Comparison of ENCODE assay signal across 24 cellular contexts in the genomic region with DNA sequence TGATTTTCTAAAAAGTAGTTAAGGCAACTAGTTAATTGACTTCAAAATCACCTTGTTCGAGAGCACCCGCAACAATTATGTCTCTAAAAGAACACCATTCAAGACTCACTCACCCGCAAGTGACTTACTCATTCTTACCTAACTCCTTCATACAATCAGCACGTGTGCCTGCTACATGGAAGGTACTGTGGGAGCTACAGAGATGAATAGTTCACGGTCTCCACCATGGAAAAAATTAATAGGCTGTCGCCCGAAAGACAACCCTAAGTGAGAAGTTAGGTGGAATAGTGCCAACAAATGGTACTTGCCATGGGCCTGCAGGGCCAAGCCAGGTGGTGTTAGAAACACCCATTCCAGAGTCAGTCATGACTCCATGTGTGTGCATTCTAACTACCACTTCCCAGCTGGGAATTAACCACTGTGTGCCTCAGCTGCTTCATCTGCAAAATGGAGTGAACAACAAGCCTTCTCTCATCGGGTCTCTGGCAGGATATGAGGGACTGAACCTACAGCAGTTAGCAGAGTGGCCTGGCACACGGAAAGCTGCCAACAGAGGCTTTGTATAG. TPM values are rescaled to one million over a fixed set of nuclear protein-coding genes. Genes with fewer than 3 reads are reported as not detected.
A peak's percentile ranks its signal among the peaks of the same experiment; 100 is the strongest.
DNase-seq lines count a peak whose midpoint lies in the region; ATAC-seq and TF ChIP-seq lines count a peak whose summit lies in the region.
"Had no signal": no experiment of that assay in that cellular context is flagged by ENCODE, and none has a peak within 500 bp of the region (broad histone marks: within the 10 kb centered on the region; RNA-seq: fewer than 3 reads in every experiment).

No MANE protein-coding gene starts in this region.

- no peak for DNase-seq in activated CD4-positive, alpha-beta T cell treated with anti-CD3 and anti-CD28 coated beads, Interleukin-2, amount 10 ng/mL, durations not matched to agents 7 days and 5 days
- no peak for DNase-seq in activated CD4-positive, alpha-beta T cell treated with anti-CD3 and anti-CD28 coated beads, Interleukin-2, amount 50 U/mL, for 1 hour
- DNase-seq in T-helper 17 cell (no peak), endodermal cell (no peak), psoas muscle (no peak), NCI-H1105 (lab: John Stamatoyannopoulos, UW) (no peak), middle frontal gyrus (ENCODE audit: extremely low spot score, low spot score) (no peak)
- DNase-seq in stimulated activated CD8-positive, alpha-beta memory T cell treated with anti-CD3 and anti-CD28 coated beads, Interleukin-4, amount 100 ng/mL, for 48 hours: no peak
- DNase-seq: activated CD8-positive, alpha-beta memory T cell treated with anti-CD3 and anti-CD28 coated beads, Interleukin-2, amount 10 ng/mL, durations not matched to agents 7 days and 5 days; central memory CD4-positive, alpha-beta T cell; DMS79 treated with DMSO at 0.1 percent for 48 hours; lower lobe of right lung; NCI-H1105 treated with DMSO at 0.1 percent for 48 hours; NCI-H2081; NCI-H345; NCI-H82; OCI-M1; stimulated activated naive CD4-positive, alpha-beta T cell; thyroid gland had no signal

- H3K9me3 Mint-ChIP-seq in activated CD4-positive, alpha-beta T cell treated with anti-CD3 and anti-CD28 coated beads, Interleukin-2, amount 10 ng/mL, durations not matched to agents 7 days and 5 days: no peaks in the 10 kb centered on the region
- no peaks in the 10 kb centered on the region for H3K9me3 Mint-ChIP-seq in endodermal cell
- H3K9me3 Mint-ChIP-seq: dendritic cell treated with granulocyte-macrophage colony-stimulating factor and Interleukin-4, amounts not matched to agents 40 ng/mL and 50 ng/mL, for 4 days; GM23338 had no signal

- H3K9me3 ChIP-seq in T-helper 17 cell (ENCODE audit: control insufficient read depth, low read length, poor library complexity, severe bottlenecking) (no peaks in the 10 kb centered on the region), endodermal cell (ENCODE audit: control insufficient read depth, low read length) (no peaks in the 10 kb centered on the region), psoas muscle (no peaks in the 10 kb centered on the region)
- H3K9me3 ChIP-seq: BLaER1, lower lobe of right lung, thyroid gland had no signal

- H3K9ac ChIP-seq in endodermal cell (ENCODE audit: extremely low read depth, low read length, poor library complexity, severe bottlenecking): no peak overlapping the region
- H3K9ac ChIP-seq: BLaER1 had no signal

- peaks cover 76% of the 10 kb centered on the region for H3K36me3 Mint-ChIP-seq in activated CD4-positive, alpha-beta T cell treated with anti-CD3 and anti-CD28 coated beads, Interleukin-2, amount 10 ng/mL, durations not matched to agents 7 days and 5 days (ENCODE audit: low read depth)
- H3K36me3 Mint-ChIP-seq in T-helper 17 cell (ENCODE audit: low read depth): peaks cover 20% of the 10 kb centered on the region
- H3K36me3 Mint-ChIP-seq in endodermal cell (ENCODE audit: low read depth): peaks cover 92% of the 10 kb centered on the region

- no peak overlapping the region for H3K27ac ChIP-seq in endodermal cell (ENCODE audit: low read depth, low read length)
- peak overlapping the region; percentile 21 for H3K27ac ChIP-seq in psoas muscle
- H3K27ac ChIP-seq: BLaER1, lower lobe of right lung, thyroid gland, VCaP had no signal

- H3K4me3 ChIP-seq in endodermal cell (ENCODE audit: low read length) (peak overlapping the region; percentile 98), psoas muscle (no peak overlapping the region)
- H3K4me3 ChIP-seq: BLaER1, GM23338, lower lobe of right lung, thyroid gland had no signal

- H3K4me1 ChIP-seq in endodermal cell (ENCODE audit: control insufficient read depth, insufficient read depth, low read length) (peaks cover 23% of the 10 kb centered on the region), psoas muscle (peaks cover 86% of the 10 kb centered on the region)

- no peak for ATAC-seq in T-helper 17 cell
- no peak for ATAC-seq in psoas muscle
- ATAC-seq: activated CD8-positive, alpha-beta memory T cell treated with anti-CD3 and anti-CD28 coated beads, Interleukin-2, amount 10 ng/mL, durations not matched to agents 7 days and 5 days; GM23338; lower lobe of right lung; SK-N-SH treated with all-trans-retinoic acid at 6 μM for 48 hours had no signal

- POLR2A ChIA-PET in activated CD4-positive, alpha-beta T cell treated with anti-CD3 and anti-CD28 coated beads, Interleukin-2, amount 10 ng/mL, durations not matched to agents 7 days and 5 days (lab: Charles Lee): no interaction called here

- H3K36me3 ChIP-seq in endodermal cell (ENCODE audit: control insufficient read depth, insufficient read depth, low read length): peaks cover 97% of the 10 kb centered on the region
- H3K36me3 ChIP-seq in psoas muscle (ENCODE audit: insufficient read depth in 1 of 2, low read depth in 1 of 2): peaks cover 0 to 42% of the 10 kb centered on the region in 2 donors

- H3K27me3 Mint-ChIP-seq in activated CD4-positive, alpha-beta T cell treated with anti-CD3 and anti-CD28 coated beads, Interleukin-2, amount 10 ng/mL, durations not matched to agents 7 days and 5 days: no peaks in the 10 kb centered on the region
- H3K27me3 Mint-ChIP-seq in T-helper 17 cell (no peaks in the 10 kb centered on the region), endodermal cell (ENCODE audit: insufficient read depth) (no peaks in the 10 kb centered on the region)
- H3K27me3 Mint-ChIP-seq: activated CD8-positive, alpha-beta memory T cell treated with anti-CD3 and anti-CD28 coated beads, Interleukin-2, amount 10 ng/mL, durations not matched to agents 7 days and 5 days; dendritic cell treated with granulocyte-macrophage colony-stimulating factor and Interleukin-4, amounts not matched to agents 40 ng/mL and 50 ng/mL, for 4 days had no signal

- peaks cover 62% of the 10 kb centered on the region for H3K4me1 Mint-ChIP-seq in activated CD4-positive, alpha-beta T cell treated with anti-CD3 and anti-CD28 coated beads, Interleukin-2, amount 10 ng/mL, durations not matched to agents 7 days and 5 days
- H3K4me1 Mint-ChIP-seq in T-helper 17 cell: peaks cover 54% of the 10 kb centered on the region
- peaks cover 72% of the 10 kb centered on the region for H3K4me1 Mint-ChIP-seq in endodermal cell

- no peaks in the 10 kb centered on the region for H3K27me3 ChIP-seq in endodermal cell (ENCODE audit: control insufficient read depth, insufficient read depth, low read length, poor library complexity, severe bottlenecking)
- no peaks in the 10 kb centered on the region for H3K27me3 ChIP-seq in psoas muscle (ENCODE audit: insufficient read depth in 3 of 3, low read length in 2 of 3)
- H3K27me3 ChIP-seq: BLaER1, thyroid gland had no signal

- intact Hi-C loops in psoas muscle (cut with DNase I): loop anchor here in 1 of 2 donors (5.0 kb wide), 1 partner anchor 57 kb away; no protein-coding TSS in a partner anchor

- no peak for TF ChIP-seq CTCF in endodermal cell (conservative IDR thresholded peaks at IDR 0.05)
- no peak for TF ChIP-seq CTCF in psoas muscle (IDR thresholded peaks at IDR 0.05)

- H3K27ac Mint-ChIP-seq in activated CD4-positive, alpha-beta T cell treated with anti-CD3 and anti-CD28 coated beads, Interleukin-2, amount 10 ng/mL, durations not matched to agents 7 days and 5 days: peak overlapping the region; percentile 14
- H3K27ac Mint-ChIP-seq in T-helper 17 cell (peak overlapping the region; percentile 87), endodermal cell (peak overlapping the region; percentile 85)
- H3K27ac Mint-ChIP-seq: activated CD8-positive, alpha-beta memory T cell treated with anti-CD3 and anti-CD28 coated beads, Interleukin-2, amount 10 ng/mL, durations not matched to agents 7 days and 5 days; dendritic cell treated with granulocyte-macrophage colony-stimulating factor and Interleukin-4, amounts not matched to agents 40 ng/mL and 50 ng/mL, for 4 days; GM23338 had no signal

- H3K4me3 Mint-ChIP-seq in activated CD4-positive, alpha-beta T cell treated with anti-CD3 and anti-CD28 coated beads, Interleukin-2, amount 10 ng/mL, durations not matched to agents 7 days and 5 days: no peak overlapping the region
- H3K4me3 Mint-ChIP-seq in T-helper 17 cell: no peak overlapping the region
- H3K4me3 Mint-ChIP-seq in endodermal cell: no peak overlapping the region
- H3K4me3 Mint-ChIP-seq: activated CD8-positive, alpha-beta memory T cell treated with anti-CD3 and anti-CD28 coated beads, Interleukin-2, amount 10 ng/mL, durations not matched to agents 7 days and 5 days; dendritic cell treated with granulocyte-macrophage colony-stimulating factor and Interleukin-4, amounts not matched to agents 40 ng/mL and 50 ng/mL, for 4 days; GM23338 had no signal

- 96 to 98% methylated on average over 7 to 9 of the region's 9 CpGs for WGBS in endodermal cell (ENCODE audit: insufficient coverage in 1 of 2, insufficient read length in 1 of 2), 2 experiments
- WGBS in psoas muscle, 3 donors: 67 to 73% (median 67%) methylated on average over 9 of the region's 9 CpGs

- CTCF ChIA-PET in activated CD4-positive, alpha-beta T cell treated with anti-CD3 and anti-CD28 coated beads, Interleukin-2, amount 10 ng/mL, durations not matched to agents 7 days and 5 days (lab: Charles Lee): interaction anchor here (0.8 kb wide), 1 partner anchor 17 kb away, joined by 3 read pairs; no protein-coding TSS in a partner anchor

RNA-seq across cellular contexts. Expression of a gene that starts 7.1 kb away (rescaled TPM):
- 100 to 1,000 TPM in 1 of 2 experiments, 10 to 100 TPM in 1; 93.4 to 127 TPM for total RNA-seq in activated CD4-positive, alpha-beta T cell treated with anti-CD3 and anti-CD28 coated beads, Interleukin-2, amount 10 ng/mL, durations not matched to agents 7 days and 5 days
- total RNA-seq in T-helper 17 cell (10 to 100 TPM; 64.9 to 67.4 TPM), endodermal cell (100 to 1,000 TPM; 342 TPM), psoas muscle (10 to 100 TPM; 13.8 to 24.2 (median 22.0) TPM)
- polyA plus RNA-seq in endodermal cell (2013, experiment 1 of 2): 245 TPM
- 232 TPM for polyA plus RNA-seq in endodermal cell (2013, experiment 2 of 2)
- 10 to 100 TPM in 2 of 3 donors, 1 to 10 TPM in 1; 7.9 to 22.6 (median 12.5) TPM for polyA plus RNA-seq in psoas muscle

Comparison
In these comparisons a context has a peak if more than half of its experiments do, and no peak if none do; other contexts are left out.
1. H3K27ac Mint-ChIP-seq: peak in every context shown above with its lines; median percentile 87 in T-helper 17 cell; 85 in endodermal cell; 14 in activated CD4-positive, alpha-beta T cell treated with anti-CD3 and anti-CD28 coated beads, Interleukin-2, amount 10 ng/mL, durations not matched to agents 7 days and 5 days.